ENCODE assay signal across 29 cellular contexts in the genomic region with DNA sequence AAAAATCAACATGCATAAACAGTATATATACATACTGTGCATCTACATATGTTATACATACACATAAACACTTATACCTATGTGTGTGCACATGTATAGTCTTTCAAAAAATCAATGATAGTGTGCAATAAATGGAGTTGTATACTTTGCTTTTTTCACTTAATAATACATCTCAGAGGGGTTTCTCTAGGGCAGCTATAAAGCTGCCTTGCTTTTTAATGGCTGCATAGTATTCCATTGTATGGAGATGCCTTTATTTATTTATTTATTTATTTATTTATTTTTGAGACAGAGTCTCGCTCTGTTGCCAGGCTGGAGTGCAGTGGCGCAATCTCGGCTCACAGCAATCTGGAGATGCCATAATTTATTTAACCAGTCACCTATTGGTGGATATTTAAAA.
"Had no signal": no experiment of that assay in that cellular context is flagged by ENCODE, and none has a peak within 500 bp of the region (broad histone marks: within the 10 kb centered on the region; RNA-seq: fewer than 3 reads in every experiment).

No MANE protein-coding gene starts in this region.

- H3K27ac Mint-ChIP-seq: stimulated activated effector memory CD8-positive, alpha-beta T cell treated with anti-CD3 and anti-CD28 coated beads, Interleukin-12 subunit alpha, Interleukin-12 subunit beta, amount 100 ng/mL, for 72 hours; stimulated activated memory B cell treated with anti-CD40 and anti-IgM and Interleukin-4, amounts not matched to agents 10 μg/mL and 1 μg/mL and 100 μg/mL, for 72 hours; stimulated activated naive B cell treated with anti-CD40 and anti-IgM and Interleukin-4, amounts not matched to agents 10 μg/mL and 1 μg/mL and 100 μg/mL, for 72 hours; stimulated activated naive CD8-positive, alpha-beta T cell treated with anti-CD3 and anti-CD28 coated beads, Interleukin-15, amount 100 ng/mL, for 72 hours; stimulated activated naive CD8-positive, alpha-beta T cell treated with anti-CD3 and anti-CD28 coated beads, Interleukin-15, Interleukin-2, amounts not matched to agents 100 ng/mL and 50 ng/mL, for 24 hours; type B pancreatic cell had no signal

- H3K36me3 Mint-ChIP-seq: stimulated activated effector memory CD8-positive, alpha-beta T cell treated with anti-CD3 and anti-CD28 coated beads, Interleukin-12 subunit alpha, Interleukin-12 subunit beta, amount 100 ng/mL, for 72 hours; stimulated activated memory B cell treated with anti-CD40 and anti-IgM and Interleukin-4, amounts not matched to agents 10 μg/mL and 1 μg/mL and 100 μg/mL, for 72 hours; stimulated activated naive B cell treated with anti-CD40 and anti-IgM and Interleukin-4, amounts not matched to agents 10 μg/mL and 1 μg/mL and 100 μg/mL, for 72 hours; type B pancreatic cell had no signal

- H3K27me3 Mint-ChIP-seq: stimulated activated memory B cell treated with anti-CD40 and anti-IgM and Interleukin-4, amounts not matched to agents 10 μg/mL and 1 μg/mL and 100 μg/mL, for 72 hours; stimulated activated naive B cell treated with anti-CD40 and anti-IgM and Interleukin-4, amounts not matched to agents 10 μg/mL and 1 μg/mL and 100 μg/mL, for 72 hours; stimulated activated naive CD8-positive, alpha-beta T cell treated with anti-CD3 and anti-CD28 coated beads, Interleukin-15, amount 100 ng/mL, for 72 hours had no signal

- H3K9me3 Mint-ChIP-seq: stimulated activated effector memory CD8-positive, alpha-beta T cell treated with anti-CD3 and anti-CD28 coated beads, Interleukin-12 subunit alpha, Interleukin-12 subunit beta, amount 100 ng/mL, for 72 hours; stimulated activated memory B cell treated with anti-CD40 and anti-IgM and Interleukin-4, amounts not matched to agents 10 μg/mL and 1 μg/mL and 100 μg/mL, for 72 hours; stimulated activated naive B cell treated with anti-CD40 and anti-IgM and Interleukin-4, amounts not matched to agents 10 μg/mL and 1 μg/mL and 100 μg/mL, for 72 hours; stimulated activated naive CD8-positive, alpha-beta T cell treated with anti-CD3 and anti-CD28 coated beads, Interleukin-15, amount 100 ng/mL, for 72 hours; stimulated activated naive CD8-positive, alpha-beta T cell treated with anti-CD3 and anti-CD28 coated beads, Interleukin-15, Interleukin-2, amounts not matched to agents 100 ng/mL and 50 ng/mL, for 24 hours; type B pancreatic cell had no signal

- H3K27ac ChIP-seq: stomach, suprapubic skin, testis, thoracic aorta, thyroid gland, tibial artery, tibial nerve, transverse colon, upper lobe of left lung, upper lobe of right lung, uterus, vagina had no signal

- ATAC-seq: stimulated activated effector memory CD8-positive, alpha-beta T cell treated with anti-CD3 and anti-CD28 coated beads, Interleukin-12 subunit alpha, Interleukin-12 subunit beta, amount 100 ng/mL, for 72 hours; stimulated activated memory B cell treated with anti-CD40 and anti-IgM and Interleukin-4, amounts not matched to agents 10 μg/mL and 1 μg/mL and 100 μg/mL, for 72 hours; stimulated activated naive B cell treated with anti-CD40 and anti-IgM and Interleukin-4, amounts not matched to agents 10 μg/mL and 1 μg/mL and 100 μg/mL, for 72 hours; stimulated activated naive CD8-positive, alpha-beta T cell treated with anti-CD3 and anti-CD28 coated beads, Interleukin-15, amount 100 ng/mL, for 72 hours; stimulated activated naive CD8-positive, alpha-beta T cell treated with anti-CD3 and anti-CD28 coated beads, Interleukin-15, Interleukin-2, amounts not matched to agents 100 U/mL and 50 U/mL, for 24 hours; upper lobe of right lung had no signal

- H3K36me3 ChIP-seq: stomach, suprapubic skin, thoracic aorta, thyroid gland, tibial artery, tibial nerve, transverse colon, upper lobe of left lung, upper lobe of right lung, uterus, vagina had no signal

- H3K9me3 ChIP-seq: stomach, suprapubic skin, testis, thoracic aorta, thyroid gland, tibial artery, tibial nerve, transverse colon, upper lobe of right lung, uterus, vagina had no signal

- DNase-seq: stimulated activated CD4-positive, alpha-beta T cell treated with anti-CD3 and anti-CD28 coated beads, Interleukin-2, amount 100 ng/mL, for 48 hours; stimulated activated CD4-positive, alpha-beta T cell treated with anti-CD3 and anti-CD28 coated beads, Interleukin-4, amount 100 ng/mL, for 1 hour; stimulated activated CD4-positive, alpha-beta T cell treated with anti-CD3 and anti-CD28 coated beads, Interleukin-4, amount 100 ng/mL, for 24 hours; stimulated activated CD4-positive, alpha-beta T cell treated with anti-CD3 and anti-CD28 coated beads, Interleukin-4, amount 100 ng/mL, for 4 hours; stimulated activated CD8-positive, alpha-beta memory T cell treated with anti-CD3 and anti-CD28 coated beads, Interleukin-4, amount 100 ng/mL, for 48 hours; stimulated activated naive B cell treated with anti-CD40 and anti-IgM and Interleukin-4, amounts not matched to agents 10 μg/mL and 1 μg/mL and 100 μg/mL, for 72 hours; stimulated activated naive CD4-positive, alpha-beta T cell; stimulated activated naive CD4-positive, alpha-beta T cell treated with Interleukin-2 at 50 U/mL for 16 hours; stimulated activated naive CD8-positive, alpha-beta T cell treated with anti-CD3 and anti-CD28 coated beads, Interleukin-15, amount 100 ng/mL, for 72 hours; stimulated activated naive CD8-positive, alpha-beta T cell treated with anti-CD3 and anti-CD28 coated beads, Interleukin-15, Interleukin-2, amounts not matched to agents 100 U/mL and 50 U/mL, for 24 hours; stomach; substantia nigra; testis; thyroid gland; tibial artery; transverse colon; trophoblast cell; upper lobe of left lung; upper lobe of right lung; uterus had no signal

- H3K4me1 ChIP-seq: stomach, suprapubic skin, testis, thyroid gland, tibial artery, tibial nerve, transverse colon, upper lobe of left lung, upper lobe of right lung, uterus, vagina had no signal

- H3K27me3 ChIP-seq: stomach, suprapubic skin, testis, thyroid gland, tibial artery, tibial nerve, transverse colon, upper lobe of left lung, upper lobe of right lung, uterus, vagina had no signal

- H3K4me1 Mint-ChIP-seq: stimulated activated memory B cell treated with anti-CD40 and anti-IgM and Interleukin-4, amounts not matched to agents 10 μg/mL and 1 μg/mL and 100 μg/mL, for 72 hours had no signal

- H3K4me3 Mint-ChIP-seq: stimulated activated effector memory CD8-positive, alpha-beta T cell treated with anti-CD3 and anti-CD28 coated beads, Interleukin-12 subunit alpha, Interleukin-12 subunit beta, amount 100 ng/mL, for 72 hours; stimulated activated memory B cell treated with anti-CD40 and anti-IgM and Interleukin-4, amounts not matched to agents 10 μg/mL and 1 μg/mL and 100 μg/mL, for 72 hours; stimulated activated naive B cell treated with anti-CD40 and anti-IgM and Interleukin-4, amounts not matched to agents 10 μg/mL and 1 μg/mL and 100 μg/mL, for 72 hours; stimulated activated naive CD8-positive, alpha-beta T cell treated with anti-CD3 and anti-CD28 coated beads, Interleukin-15, amount 100 ng/mL, for 72 hours; stimulated activated naive CD8-positive, alpha-beta T cell treated with anti-CD3 and anti-CD28 coated beads, Interleukin-15, Interleukin-2, amounts not matched to agents 100 ng/mL and 50 ng/mL, for 24 hours; type B pancreatic cell had no signal

- H3K4me3 ChIP-seq: stomach, suprapubic skin, testis, thoracic aorta, thyroid gland, tibial artery, tibial nerve, transverse colon, upper lobe of left lung, upper lobe of right lung, uterus, vagina had no signal

- FAIRE-seq: urothelium cell line had no signal
